Comparison of ENCODE assay signal across 7 cellular contexts in the genomic region with DNA sequence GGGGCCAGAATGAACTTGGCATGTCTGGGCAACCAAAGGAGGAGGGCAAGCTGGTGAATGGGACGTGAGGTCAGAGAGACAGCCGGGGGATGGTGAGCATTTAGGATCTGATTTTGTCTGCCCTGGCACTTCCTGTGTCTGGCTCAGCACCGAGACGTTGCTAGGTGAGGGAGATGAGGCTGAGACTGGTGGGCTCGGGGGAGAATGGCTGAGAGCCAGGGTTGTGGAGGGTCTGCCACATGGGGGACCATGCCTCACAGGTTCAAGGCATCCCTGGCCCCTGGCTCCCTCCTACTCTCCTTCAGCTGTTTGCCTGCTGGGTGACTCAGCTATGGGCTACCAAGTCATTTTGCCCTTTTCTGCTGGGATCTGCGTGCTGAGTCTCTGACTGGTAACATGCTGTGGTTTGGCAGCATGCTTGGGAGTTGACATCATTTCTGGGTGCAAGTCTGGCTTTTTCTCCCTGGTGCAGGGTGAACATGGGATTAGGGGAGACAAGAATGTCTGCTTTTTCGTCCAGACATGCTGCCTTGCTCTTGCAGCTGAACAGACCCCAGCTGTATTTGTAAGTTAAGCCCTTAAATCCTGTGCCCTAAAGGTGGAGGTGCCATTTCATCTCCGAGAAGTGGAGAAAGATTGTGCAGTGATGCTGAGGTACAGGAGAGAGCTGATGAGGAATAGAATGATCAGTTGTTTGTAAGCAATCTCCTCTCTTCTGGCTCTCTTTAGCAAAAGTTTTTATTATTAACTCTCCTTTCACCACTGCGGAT. TPM values are rescaled to one million over a fixed set of nuclear protein-coding genes. Genes with fewer than 3 reads are reported as not detected.
DNase-seq lines count a peak whose midpoint lies in the region; ATAC-seq, FAIRE-seq and TF ChIP-seq lines count a peak whose summit lies in the region.

No MANE protein-coding gene starts in this region.

- H3K9ac ChIP-seq in PC-3 (ENCODE audit: low read length) = peak overlapping the region; percentile 57
- H3K9ac ChIP-seq in adipocyte (ENCODE audit: low read length) = peak overlapping the region; percentile 40
- H3K9ac ChIP-seq in keratinocyte (ENCODE audit: control insufficient read depth, extremely low read depth, insufficient read depth, low read length) = peak overlapping the region; percentile 77

- TF ChIP-seq POLR2A in H54 (IDR thresholded peaks at IDR 0.05; ENCODE audit: low read depth, low read length) = no peak

- POLR2A ChIA-PET in PC-3 (lab: Charles Lee; ENCODE audit: unreplicated experiment) = interaction anchor here (0.6 to 1.5 kb wide), 3 partner anchors 20 to 38 kb away, joined by 4 to 13 read pairs (median 5); no protein-coding TSS in a partner anchor

- DNase-seq in H54 (ENCODE audit: insufficient read length, low spot score) (peak; percentile 84), PC-3 (peak; percentile 100), adipocyte (ENCODE audit: low read depth) (peak; percentile 97), keratinocyte (ENCODE audit: low read depth, low spot score) (peak; percentile 97), SK-N-DZ (ENCODE audit: low spot score) (no peak), midbrain (lab: John Stamatoyannopoulos, UW) (no peak)
- peak; percentile 58 for DNase-seq in stimulated activated CD8-positive, alpha-beta memory T cell treated with anti-CD3 and anti-CD28 coated beads, Interleukin-4, amount 100 ng/mL, for 24 hours (ENCODE audit: low read depth)

- FAIRE-seq in H54 (lab: Jason Lieb, UNC) (peak; percentile 68), keratinocyte (lab: Jason Lieb, UNC) (peak; percentile 93)

- intact Hi-C loops in PC-3 (cut with micrococcal nuclease) = loop anchor here (1.0 to 2.0 kb wide), 3 partner anchors 11 to 21 kb away; no protein-coding TSS in a partner anchor

- CTCF ChIA-PET in PC-3 (lab: Charles Lee) = interaction anchor here (1.0 to 1.6 kb wide), 2 partner anchors 15 to 20 kb away, joined by 3 to 8 read pairs; no protein-coding TSS in a partner anchor

- no peaks in the 10 kb centered on the region for H3K9me3 ChIP-seq in PC-3 (ENCODE audit: low read length)
- H3K9me3 ChIP-seq in adipocyte (ENCODE audit: control insufficient read depth, low read length) = no peaks in the 10 kb centered on the region
- peaks cover 8% of the 10 kb centered on the region for H3K9me3 ChIP-seq in keratinocyte (ENCODE audit: control insufficient read depth, low read depth, low read length)

- peaks cover 22% of the 10 kb centered on the region for H3F3A ChIP-seq in PC-3 (ENCODE audit: low read length, unreplicated experiment)

- BruUV-seq in PC-3 (replicated peaks; lab: Mats Ljungman, UMichigan) = TSS peak; percentile 98

- H3K27me3 ChIP-seq in PC-3 (ENCODE audit: low read length) (no peaks in the 10 kb centered on the region), adipocyte (replicated peaks; ENCODE audit: control insufficient read depth, insufficient read depth, low read length) (no peaks in the 10 kb centered on the region), keratinocyte (ENCODE audit: control insufficient read depth, extremely low read depth, insufficient read depth, low read length) (no peaks in the 10 kb centered on the region)

- dilution Hi-C loops in keratinocyte (cut with MboI; ENCODE audit: extremely low pct_ligation_motif_present, low sequenced_read_pairs) = no loop called here

- H3K4me3 ChIP-seq in PC-3 (ENCODE audit: low read length) (peak overlapping the region; percentile 29), adipocyte (ENCODE audit: low read length) (peak overlapping the region; percentile 22), keratinocyte (ENCODE audit: control insufficient read depth in 2 of 3, extremely low read depth in 1 of 3, insufficient read depth in 2 of 3, low read depth in 1 of 3, low read length in 3 of 3) (peak overlapping the region; percentile 24 to 58 (median 47))

- H4K20me1 ChIP-seq in PC-3 (ENCODE audit: low read length) = peaks cover 9% of the 10 kb centered on the region; the same call in 1 of the 2 replicates
- H4K20me1 ChIP-seq in keratinocyte (ENCODE audit: control insufficient read depth, extremely low read depth, insufficient read depth, low read length) = no peaks in the 10 kb centered on the region

- peaks cover 95% of the 10 kb centered on the region for H3K79me2 ChIP-seq in PC-3 (ENCODE audit: low read length)
- H3K79me2 ChIP-seq in keratinocyte (ENCODE audit: control insufficient read depth, insufficient read depth, low read length) = peaks cover 82% of the 10 kb centered on the region

- H3K4me2 ChIP-seq in PC-3 (ENCODE audit: low read length) = peak overlapping the region; percentile 66
- H3K4me2 ChIP-seq in keratinocyte (ENCODE audit: control insufficient read depth, extremely low read depth, insufficient read depth, low read depth, low read length) = peak overlapping the region; percentile 73

- H3K9me1 ChIP-seq in keratinocyte (ENCODE audit: control insufficient read depth, extremely low read depth, insufficient read depth, low read length) = peaks cover 2% of the 10 kb centered on the region

- no peak for TF ChIP-seq CTCF in PC-3 (conservative IDR thresholded peaks at IDR 0.05; ENCODE audit: low read depth, low read length)
- no peak for TF ChIP-seq CTCF in keratinocyte (optimal IDR thresholded peaks at IDR 0.05 in 1 of 3, IDR thresholded peaks at IDR 0.05 in 1 of 3, conservative IDR thresholded peaks at IDR 0.05 in 1 of 3; ENCODE audit: extremely low read depth in 1 of 3, insufficient read depth in 2 of 3, low read length in 3 of 3)

- H3K27ac ChIP-seq in PC-3 (ENCODE audit: low read length) = peak overlapping the region; percentile 83
- H3K27ac ChIP-seq in keratinocyte (ENCODE audit: control insufficient read depth, insufficient read depth, low read length) = peak overlapping the region; percentile 92

- peak; percentile 93 for ATAC-seq in PC-3

- H3K36me3 ChIP-seq in PC-3 (ENCODE audit: low read depth, low read length) = peaks cover 30% of the 10 kb centered on the region
- H3K36me3 ChIP-seq in adipocyte (ENCODE audit: control insufficient read depth, insufficient read depth, low read length, severe bottlenecking) = peaks cover 4% of the 10 kb centered on the region
- H3K36me3 ChIP-seq in keratinocyte (ENCODE audit: control insufficient read depth in 2 of 2, extremely low read depth in 1 of 2, insufficient read depth in 2 of 2, low read length in 2 of 2) = peaks cover 3 to 6% of the 10 kb centered on the region in 2 experiments

- no peaks in the 10 kb centered on the region for H3K9me2 ChIP-seq in PC-3 (replicated peaks; ENCODE audit: low read length)

- H3K4me1 ChIP-seq in PC-3 (ENCODE audit: insufficient read depth, low read length) = peaks cover 62% of the 10 kb centered on the region
- H3K4me1 ChIP-seq in adipocyte (ENCODE audit: control insufficient read depth, insufficient read depth, low read length) = peaks cover 73% of the 10 kb centered on the region
- H3K4me1 ChIP-seq in keratinocyte (ENCODE audit: control insufficient read depth, extremely low read depth, insufficient read depth, low read length) = peaks cover 46% of the 10 kb centered on the region

- no peak overlapping the region for H2AFZ ChIP-seq in PC-3 (ENCODE audit: low read length)
- H2AFZ ChIP-seq in keratinocyte (ENCODE audit: control insufficient read depth, low read length) = peak overlapping the region; percentile 60

RNA-seq across cellular contexts. Expression of a gene that starts 17.6 kb away (rescaled TPM):
- 182 and 193 TPM in 2 replicates for total RNA-seq in PC-3 (2014; rRNA removed)
- polyA plus RNA-seq in keratinocyte = 58.8 to 106 TPM (median 61.7 TPM) in 3 replicates
- 18.4 TPM for polyA plus RNA-seq in keratinocyte (2011; ENCODE audit: low read depth)
- 34.0 and 45.9 TPM in 2 replicates for polyA plus RNA-seq in keratinocyte (2011; cell fraction: cytosol; rRNA removed)
- 193 and 203 TPM in 2 replicates for polyA plus RNA-seq in keratinocyte (2011; cell fraction: nucleus; rRNA removed)
- polyA plus RNA-seq in keratinocyte (2012; ENCODE audit: low replicate concordance) = 36.1 and 114 TPM in 2 replicates
- polyA minus RNA-seq in keratinocyte = 68.8 to 84.1 TPM (median 73.4 TPM) in 3 replicates
- polyA minus RNA-seq in keratinocyte (2011; cell fraction: cytosol; rRNA and poly(A)+ RNA removed) = 80.0 TPM
- polyA minus RNA-seq in keratinocyte (2011; cell fraction: nucleus; rRNA and poly(A)+ RNA removed) = 166 and 226 TPM in 2 replicates
- polyA plus RNA-seq in SK-N-DZ (2014; cell fraction: cytosol; rRNA removed) = 63.2 and 70.5 TPM in 2 replicates
- 36.3 and 41.3 TPM in 2 replicates for polyA plus RNA-seq in SK-N-DZ (2014; cell fraction: nucleus; rRNA removed)

Comparison
In these comparisons a context has a peak if more than half of its experiments do, and no peak if none do; other contexts are left out.
1. DNase-seq: peak in H54 (single experiment), PC-3 (single experiment), adipocyte (single experiment), keratinocyte (single experiment) and stimulated activated CD8-positive, alpha-beta memory T cell treated with anti-CD3 and anti-CD28 coated beads, Interleukin-4, amount 100 ng/mL, for 24 hours (single experiment); none in SK-N-DZ (single experiment) and midbrain (single experiment).
2. Peak in every context shown above with its lines, with median percentiles within 50 percentile points of each other: H3K4me3 ChIP-seq and H3K9ac ChIP-seq.